ENCODE assay signal across 21 cellular contexts in genomic region chr4:31692407-31692940, GRCh38.
DNase-seq lines count a peak whose midpoint lies in the region; ATAC-seq, FAIRE-seq and TF ChIP-seq lines count a peak whose summit lies in the region.
"Had no signal": no experiment of that assay in that cellular context is flagged by ENCODE, and none has a peak within 500 bp of the region (broad histone marks: within the 10 kb centered on the region; RNA-seq: fewer than 3 reads in every experiment).

No MANE protein-coding gene starts in this region.

- no peaks in the 10 kb centered on the region for H3K27me3 ChIP-seq in Karpas-422 (ENCODE audit: low read length)
- H3K27me3 ChIP-seq in SU-DHL-6 (ENCODE audit: low read length), result no peaks in the 10 kb centered on the region
- H3K27me3 ChIP-seq: heart right ventricle, ovary, uterus had no signal

- FAIRE-seq in D721Med (lab: Jason Lieb, UNC), result no peak

- no peak overlapping the region for H3K4me2 ChIP-seq in Karpas-422 (ENCODE audit: low read depth, low read length, poor library complexity, severe bottlenecking)
- H3K4me2 ChIP-seq in SU-DHL-6 (ENCODE audit: low read depth, low read length, poor library complexity, severe bottlenecking), result no peak overlapping the region
- H3K4me2 ChIP-seq: smooth muscle cell had no signal

- H3K4me1 ChIP-seq in Karpas-422 (ENCODE audit: low read length), result no peaks in the 10 kb centered on the region
- H3K4me1 ChIP-seq: heart right ventricle, uterus had no signal

- no peak overlapping the region for H2AFZ ChIP-seq in Karpas-422 (ENCODE audit: low read length)
- H2AFZ ChIP-seq in SU-DHL-6 (ENCODE audit: low read depth, low read length, severe bottlenecking), result peak overlapping the region; percentile 46

- H3K36me3 ChIP-seq in Karpas-422 (ENCODE audit: insufficient read depth, low read length) (no peaks in the 10 kb centered on the region), SU-DHL-6 (ENCODE audit: low read length) (no peaks in the 10 kb centered on the region)
- H3K36me3 ChIP-seq: heart right ventricle, ovary, uterus had no signal

- H3K79me2 ChIP-seq in Karpas-422 (ENCODE audit: low read length), result no peaks in the 10 kb centered on the region
- H3K79me2 ChIP-seq in SU-DHL-6 (ENCODE audit: insufficient read depth, low read length), result no peaks in the 10 kb centered on the region

- H4K20me1 ChIP-seq in Karpas-422 (ENCODE audit: insufficient read depth, low read depth, low read length) (no peaks in the 10 kb centered on the region), SU-DHL-6 (ENCODE audit: low read depth, low read length) (no peaks in the 10 kb centered on the region)

- H3K27ac ChIP-seq in Karpas-422 (ENCODE audit: low read length), result no peak overlapping the region
- H3K27ac ChIP-seq in SU-DHL-6 (ENCODE audit: low read depth, low read length), result no peak overlapping the region
- H3K27ac ChIP-seq: heart right ventricle, ovary, uterus had no signal

- TF ChIP-seq CTCF in D721Med (IDR thresholded peaks at IDR 0.05; ENCODE audit: insufficient read depth, missing control alignments), result peak; percentile 11
- no peak for TF ChIP-seq CTCF in SU-DHL-6 (IDR thresholded peaks at IDR 0.05; ENCODE audit: insufficient read depth, low read length, poor library complexity, severe bottlenecking)

- H3K9me2 ChIP-seq in Karpas-422 (replicated peaks; ENCODE audit: insufficient read depth, low read length) (no peaks in the 10 kb centered on the region), SU-DHL-6 (replicated peaks; ENCODE audit: insufficient read depth, low read length) (no peaks in the 10 kb centered on the region)

- ATAC-seq in GM21381 (IDR thresholded peaks at IDR 0.05; ENCODE audit: unreplicated experiment) (no peak), HG02852 (IDR thresholded peaks at IDR 0.05; ENCODE audit: unreplicated experiment) (no peak)
- ATAC-seq: heart right ventricle had no signal

- no peak for DNase-seq in D721Med (ENCODE audit: insufficient read length, low spot score)
- DNase-seq in Karpas-422, result peak; percentile 39
- DNase-seq in myocyte (ENCODE audit: low read depth), result peak; percentile 0
- DNase-seq in NCI-H2029 (lab: John Stamatoyannopoulos, UW), result no peak
- DNase-seq: activated CD4-positive, alpha-beta T cell treated with anti-CD3 and anti-CD28 coated beads, Interleukin-2, amount 50 U/mL, for 1 hour; activated naive CD8-positive, alpha-beta T cell treated with anti-CD3 and anti-CD28 coated beads, Interleukin-2, amount 10 ng/mL, durations not matched to agents 7 days and 5 days; activated T-cell treated with anti-CD3 and anti-CD28 coated beads, Interleukin-2, amount 50 U/mL, for 24 hours; CD4-positive, alpha-beta T cell; cerebellar nuclear complex; erythroblast; heart right ventricle; Kasumi-1; NCI-H2081; NK-92 treated with Interleukin-12 subunit alpha and Interleukin-12 subunit beta, amount 100 ng/mL, for 24 hours; ovary; stimulated activated naive CD4-positive, alpha-beta T cell treated with Interleukin-2 at 50 U/mL for 16 hours; uterus had no signal

- no peaks in the 10 kb centered on the region for H3F3A ChIP-seq in SU-DHL-6 (ENCODE audit: insufficient read depth)

- H3K9me3 ChIP-seq in Karpas-422 (ENCODE audit: low read length) (peaks cover 18% of the 10 kb centered on the region), SU-DHL-6 (ENCODE audit: insufficient read depth, low read length) (0 out of 2 replicates have a peak, but pooled peaks cover 5% of the 10 kb centered on the region)
- H3K9me3 ChIP-seq: ovary, uterus had no signal

- H3K4me3 ChIP-seq in Karpas-422 (ENCODE audit: low read length) (no peak overlapping the region), SU-DHL-6 (ENCODE audit: insufficient read depth, low read length, poor library complexity, severe bottlenecking) (no peak overlapping the region)
- H3K4me3 ChIP-seq: heart right ventricle, ovary, smooth muscle cell, uterus had no signal

- H3K9ac ChIP-seq in Karpas-422 (ENCODE audit: low read length) (no peak overlapping the region), SU-DHL-6 (ENCODE audit: low read length) (no peak overlapping the region)

Comparison
In these comparisons a context has a peak if more than half of its experiments do, and no peak if none do; other contexts are left out.
1. DNase-seq: peak in Karpas-422 (single experiment) and myocyte (single experiment); none in D721Med (single experiment) and NCI-H2029 (single experiment).